In the genomic region with DNA sequence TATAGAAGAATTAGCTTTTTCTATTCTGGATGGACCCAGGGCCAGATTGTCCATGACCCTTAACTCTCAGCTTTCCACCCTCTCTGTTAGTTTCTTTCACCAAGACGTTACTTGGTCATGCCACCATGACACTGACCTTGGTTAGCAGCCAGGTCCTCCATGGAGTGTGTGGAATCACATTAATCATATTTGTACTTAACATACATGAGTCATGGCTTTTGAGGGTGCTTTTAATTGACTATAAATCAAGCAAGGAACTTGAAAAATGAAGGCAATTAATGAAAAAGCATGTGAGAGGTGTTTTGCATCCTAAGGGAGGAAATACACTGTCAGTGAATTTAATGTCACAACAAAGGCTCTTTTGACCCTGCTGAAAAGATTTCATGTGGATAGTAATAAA, we compare ENCODE assay signal across 28 cellular contexts.
DNase-seq lines count a peak whose midpoint lies in the region; ATAC-seq, FAIRE-seq and TF ChIP-seq lines count a peak whose summit lies in the region.
"Had no signal": no experiment of that assay in that cellular context is flagged by ENCODE, and none has a peak within 500 bp of the region (broad histone marks: within the 10 kb centered on the region; RNA-seq: fewer than 3 reads in every experiment).

No MANE protein-coding gene starts in this region.

- H3K27ac ChIP-seq in astrocyte (ENCODE audit: low read depth, low read length) (no peak overlapping the region), small intestine (ENCODE audit: low read depth in 1 of 2, low read length in 1 of 2) (peak overlapping the region in 1 of 2 donors; percentile 7), suprapubic skin (no peak overlapping the region)
- H3K27ac ChIP-seq: dorsolateral prefrontal cortex, gastrocnemius medialis, hepatocyte, right lobe of liver had no signal

- H3K79me2 ChIP-seq in astrocyte (ENCODE audit: insufficient read depth, low read length) = no peaks in the 10 kb centered on the region
- H3K79me2 ChIP-seq: hepatocyte had no signal

- TF ChIP-seq CTCF in astrocyte (IDR thresholded peaks at IDR 0.05; ENCODE audit: insufficient read depth, low read depth, low read length) (no peak), fibroblast of pulmonary artery (IDR thresholded peaks at IDR 0.05; ENCODE audit: low read length, missing control alignments) (no peak), suprapubic skin (IDR thresholded peaks at IDR 0.05) (no peak)

- ATAC-seq in HG03378 (IDR thresholded peaks at IDR 0.05; ENCODE audit: unreplicated experiment) = no peak
- no peak for ATAC-seq in GM19397 (IDR thresholded peaks at IDR 0.05; ENCODE audit: unreplicated experiment)
- ATAC-seq: activated CD8-positive, alpha-beta T cell treated with anti-CD3 and anti-CD28 coated beads for 36 hours; gastrocnemius medialis; stimulated activated memory B cell treated with anti-CD40 and anti-IgM and Interleukin-4, amounts not matched to agents 10 μg/mL and 1 μg/mL and 100 μg/mL, for 72 hours had no signal

- H2AFZ ChIP-seq in astrocyte (ENCODE audit: low read depth, low read length) = no peak overlapping the region
- H2AFZ ChIP-seq: hepatocyte had no signal

- DNase-seq in LHCN-M2 (ENCODE audit: low read depth) (peak; percentile 20), astrocyte (ENCODE audit: low read depth) (peak; percentile 42), fibroblast of pulmonary artery (ENCODE audit: low read depth) (peak; percentile 7), small intestine (peak; percentile 53), suprapubic skin (ENCODE audit: low spot score in 2 of 2) (no peak)
- DNase-seq: activated CD8-positive, alpha-beta T cell treated with anti-CD3 and anti-CD28 coated beads for 36 hours; activated effector memory CD4-positive, alpha-beta T cell treated with anti-CD3 and anti-CD28 coated beads, Interleukin-2, amount 50 U/mL, for 16 hours; activated naive CD8-positive, alpha-beta T cell treated with anti-CD3 and anti-CD28 coated beads for 36 hours; activated T-cell treated with anti-CD3 and anti-CD28 coated beads for 4 hours; Calu3; dorsolateral prefrontal cortex; gastrocnemius medialis; mesendoderm; NCI-H1436; NCI-H2081 treated with DMSO at 0.1 percent for 48 hours; NCI-H82; posterior cingulate gyrus; right lobe of liver; stimulated activated CD4-positive, alpha-beta T cell treated with anti-CD3 and anti-CD28 coated beads, Interleukin-4, amount 100 ng/mL, for 4 hours; substantia nigra; T-helper 2 cell had no signal

- no peak for TF ChIP-seq EP300 in suprapubic skin (IDR thresholded peaks at IDR 0.05)

- no peak overlapping the region for H3K4me2 ChIP-seq in astrocyte (ENCODE audit: low read length)
- H3K4me2 ChIP-seq: hepatocyte had no signal

- H3K4me3 ChIP-seq in astrocyte (ENCODE audit: insufficient read depth, low read depth, low read length) = no peak overlapping the region
- no peak overlapping the region for H3K4me3 ChIP-seq in fibroblast of pulmonary artery (replicated peaks; ENCODE audit: low read depth, low read length)
- H3K4me3 ChIP-seq in small intestine (ENCODE audit: low read depth in 1 of 2, low read length in 2 of 2) = no peak overlapping the region
- no peak overlapping the region for H3K4me3 ChIP-seq in suprapubic skin
- H3K4me3 ChIP-seq: dorsolateral prefrontal cortex, gastrocnemius medialis, hepatocyte, right lobe of liver had no signal

- H4K20me1 ChIP-seq in astrocyte (ENCODE audit: insufficient read depth, low read length) = no peaks in the 10 kb centered on the region

- no peak overlapping the region for H3K27ac Mint-ChIP-seq in astrocyte (ENCODE audit: unreplicated experiment)
- H3K27ac Mint-ChIP-seq: activated CD8-positive, alpha-beta T cell treated with anti-CD3 and anti-CD28 coated beads for 36 hours; activated naive CD8-positive, alpha-beta T cell treated with anti-CD3 and anti-CD28 coated beads for 36 hours; IgD-negative memory B cell; stimulated activated memory B cell treated with anti-CD40 and anti-IgM and Interleukin-4, amounts not matched to agents 10 μg/mL and 1 μg/mL and 100 μg/mL, for 72 hours had no signal

- peaks cover 3% of the 10 kb centered on the region for H3K27me3 Mint-ChIP-seq in astrocyte (ENCODE audit: low read depth, unreplicated experiment)
- H3K27me3 Mint-ChIP-seq: activated naive CD8-positive, alpha-beta T cell treated with anti-CD3 and anti-CD28 coated beads for 36 hours had no signal

- H3K4me1 ChIP-seq in astrocyte (ENCODE audit: insufficient read depth, low read length) (no peaks in the 10 kb centered on the region), small intestine (ENCODE audit: control insufficient read depth in 2 of 2, insufficient read depth in 1 of 2, low read depth in 1 of 2, low read length in 1 of 2) (no peaks in the 10 kb centered on the region), suprapubic skin (peaks cover 2% of the 10 kb centered on the region)
- H3K4me1 ChIP-seq: gastrocnemius medialis, right lobe of liver had no signal

- no peak overlapping the region for H3K4me3 Mint-ChIP-seq in astrocyte (ENCODE audit: unreplicated experiment)
- H3K4me3 Mint-ChIP-seq: activated CD8-positive, alpha-beta T cell treated with anti-CD3 and anti-CD28 coated beads for 36 hours; activated naive CD8-positive, alpha-beta T cell treated with anti-CD3 and anti-CD28 coated beads for 36 hours; central memory CD8-positive, alpha-beta T cell; stimulated activated memory B cell treated with anti-CD40 and anti-IgM and Interleukin-4, amounts not matched to agents 10 μg/mL and 1 μg/mL and 100 μg/mL, for 72 hours had no signal

- peaks cover 5% of the 10 kb centered on the region for H3K36me3 Mint-ChIP-seq in astrocyte (ENCODE audit: low read depth, unreplicated experiment)
- H3K36me3 Mint-ChIP-seq: activated naive CD8-positive, alpha-beta T cell treated with anti-CD3 and anti-CD28 coated beads for 36 hours had no signal

- H3K36me3 ChIP-seq in astrocyte (ENCODE audit: insufficient read depth, low read length) = no peaks in the 10 kb centered on the region
- no peaks in the 10 kb centered on the region for H3K36me3 ChIP-seq in small intestine (ENCODE audit: control insufficient read depth in 2 of 2, insufficient read depth in 2 of 2, low read length in 2 of 2)
- H3K36me3 ChIP-seq in suprapubic skin = peaks cover 3% of the 10 kb centered on the region
- H3K36me3 ChIP-seq: gastrocnemius medialis, right lobe of liver had no signal

- H3K27me3 ChIP-seq in astrocyte (ENCODE audit: insufficient read depth, low read length) (no peaks in the 10 kb centered on the region), small intestine (ENCODE audit: control insufficient read depth in 2 of 2, insufficient read depth in 2 of 2, low read length in 2 of 2) (no peaks in the 10 kb centered on the region), suprapubic skin (no peaks in the 10 kb centered on the region)
- H3K27me3 ChIP-seq: dorsolateral prefrontal cortex, gastrocnemius medialis, hepatocyte, right lobe of liver had no signal

- no peak for TF ChIP-seq POLR2A in suprapubic skin (IDR thresholded peaks at IDR 0.05)

- FAIRE-seq in astrocyte (lab: Jason Lieb, UNC) (no peak), small intestine (lab: Jason Lieb, UNC) (no peak)
- FAIRE-seq: H1 had no signal

- H3K9me3 Mint-ChIP-seq in astrocyte (ENCODE audit: unreplicated experiment) = peaks cover 11% of the 10 kb centered on the region

- no peaks in the 10 kb centered on the region for H3K4me1 Mint-ChIP-seq in astrocyte (ENCODE audit: low read depth, unreplicated experiment)
- H3K4me1 Mint-ChIP-seq: activated naive CD8-positive, alpha-beta T cell treated with anti-CD3 and anti-CD28 coated beads for 36 hours; central memory CD8-positive, alpha-beta T cell; stimulated activated memory B cell treated with anti-CD40 and anti-IgM and Interleukin-4, amounts not matched to agents 10 μg/mL and 1 μg/mL and 100 μg/mL, for 72 hours had no signal

- peaks cover 2% of the 10 kb centered on the region for H3K9me3 ChIP-seq in astrocyte (ENCODE audit: insufficient read depth, low read depth, low read length)
- no peaks in the 10 kb centered on the region for H3K9me3 ChIP-seq in small intestine (ENCODE audit: control insufficient read depth, low read depth)
- no peaks in the 10 kb centered on the region for H3K9me3 ChIP-seq in suprapubic skin
- H3K9me3 ChIP-seq: gastrocnemius medialis, right lobe of liver had no signal

- H3K9ac ChIP-seq in astrocyte (ENCODE audit: low read length) = no peak overlapping the region

- 15 to 48% (median 30%) methylated on average over 1 of the region's 1 CpG for WGBS in small intestine, 3 donors
- WGBS in suprapubic skin = 28% methylated on average over 1 of the region's 1 CpG

Comparison
In these comparisons a context has a peak if more than half of its experiments do, and no peak if none do; other contexts are left out.
1. DNase-seq: peak in LHCN-M2 (single experiment), astrocyte (single experiment), fibroblast of pulmonary artery (single experiment) and small intestine (single experiment); none in suprapubic skin (0 of 2).